ENCODE assay signal across 19 cellular contexts in genomic region chr5:104941030-104941645, GRCh38.
DNase-seq lines count a peak whose midpoint lies in the region; ATAC-seq, FAIRE-seq and TF ChIP-seq lines count a peak whose summit lies in the region.
"Had no signal": no experiment of that assay in that cellular context is flagged by ENCODE, and none has a peak within 500 bp of the region (broad histone marks: within the 10 kb centered on the region; RNA-seq: fewer than 3 reads in every experiment).

No MANE protein-coding gene starts in this region.

- POLR2A ChIA-PET in activated CD8-positive, alpha-beta T cell treated with anti-CD3 and anti-CD28 coated beads for 36 hours (lab: Charles Lee) = no interaction called here
- POLR2A ChIA-PET in activated CD8-positive, alpha-beta T cell treated with anti-CD3 and anti-CD28 coated beads, Interleukin-2, amount 10 ng/mL, durations not matched to agents 7 days and 5 days (lab: Charles Lee) = no interaction called here
- POLR2A ChIA-PET in HEK293 (lab: Yijun Ruan, JAX) (no interaction called here), K562 (lab: Yijun Ruan, JAX) (no interaction called here)

- no peaks in the 10 kb centered on the region for H3K27me3 ChIP-seq in K562 (ENCODE audit: control insufficient read depth in 2 of 2, insufficient read depth in 2 of 2, low read length in 2 of 2)
- H3K27me3 ChIP-seq: BLaER1 treated with 17β-estradiol and CSF1 and Interleukin-3, amounts not matched to agents 10 nM and 100 nM had no signal

- H3K79me2 ChIP-seq in K562 (ENCODE audit: control insufficient read depth, insufficient read depth, low read length) = no peaks in the 10 kb centered on the region

- H3K27ac ChIP-seq in HEK293 (ENCODE audit: extremely low read depth, low read depth, low read length) = no peak overlapping the region
- H3K27ac ChIP-seq in K562 (ENCODE audit: extremely low read depth, low read depth, low read length) = no peak overlapping the region
- H3K27ac ChIP-seq: 22Rv1; A549; BLaER1 treated with 17β-estradiol and CSF1 and Interleukin-3, amounts not matched to agents 10 nM and 100 nM had no signal

- H3K9me3 ChIP-seq in HEK293 (ENCODE audit: control insufficient read depth, insufficient read depth, low read depth, low read length) (no peaks in the 10 kb centered on the region), K562 (replicated peaks; ENCODE audit: control insufficient read depth, insufficient read depth, low read depth, low read length) (no peaks in the 10 kb centered on the region)
- H3K9me3 ChIP-seq: A549; BLaER1 treated with 17β-estradiol and CSF1 and Interleukin-3, amounts not matched to agents 10 nM and 100 nM had no signal

- H3K4me1 ChIP-seq in HEK293 (ENCODE audit: control insufficient read depth, insufficient read depth, low read length) (no peaks in the 10 kb centered on the region), K562 (replicated peaks in 1 of 2; ENCODE audit: control insufficient read depth in 2 of 2, insufficient read depth in 2 of 2, low read length in 2 of 2) (no peaks in the 10 kb centered on the region)
- H3K4me1 ChIP-seq: A549; BLaER1 treated with 17β-estradiol and CSF1 and Interleukin-3, amounts not matched to agents 10 nM and 100 nM had no signal

- H3K36me3 ChIP-seq in HEK293 (ENCODE audit: control insufficient read depth in 2 of 2, insufficient read depth in 1 of 2, low read length in 2 of 2) (no peaks in the 10 kb centered on the region; a peak in 1 of 3 replicates), K562 (ENCODE audit: control insufficient read depth, insufficient read depth, low read length) (no peaks in the 10 kb centered on the region)
- H3K36me3 ChIP-seq: BLaER1 treated with 17β-estradiol and CSF1 and Interleukin-3, amounts not matched to agents 10 nM and 100 nM had no signal

- in situ Hi-C loops in K562 (cut with MboI) = no loop called here

- TF ChIP-seq POLR2A in K562 (conservative IDR thresholded peaks at IDR 0.05) = no peak

- no peak for DNase-seq in activated CD8-positive, alpha-beta T cell treated with anti-CD3 and anti-CD28 coated beads for 36 hours
- no peak for DNase-seq in activated CD8-positive, alpha-beta T cell treated with anti-CD3 and anti-CD28 coated beads, Interleukin-2, amount 10 ng/mL, durations not matched to agents 7 days and 5 days
- DNase-seq in K562 (ENCODE audit: extremely low read depth in 1 of 4, low spot score in 3 of 4) = no peak
- DNase-seq in dermis blood vessel endothelial cell = no peak
- DNase-seq in NCI-H1092 (lab: John Stamatoyannopoulos, UW) = no peak
- no peak for DNase-seq in EL
- DNase-seq: CD4-positive, CD25-positive, alpha-beta regulatory T cell; DMS153; DMS79; GF-D8; GOT3; H7 had no signal

- H3K4me3 ChIP-seq in HEK293 (ENCODE audit: low read depth, low read length) (no peak overlapping the region), K562 (no peak overlapping the region)
- H3K4me3 ChIP-seq: A549; BLaER1 treated with 17β-estradiol and CSF1 and Interleukin-3, amounts not matched to agents 10 nM and 100 nM had no signal

- CTCF ChIA-PET in activated CD8-positive, alpha-beta T cell treated with anti-CD3 and anti-CD28 coated beads for 36 hours (lab: Charles Lee) = no interaction called here
- CTCF ChIA-PET in activated CD8-positive, alpha-beta T cell treated with anti-CD3 and anti-CD28 coated beads, Interleukin-2, amount 10 ng/mL, durations not matched to agents 7 days and 5 days (lab: Charles Lee) = no interaction called here
- CTCF ChIA-PET in HEK293 (lab: Yijun Ruan, JAX) (no interaction called here), K562 (lab: Yijun Ruan, JAX; ENCODE audit: low intra/inter-chr PET ratio) (no interaction called here)

- BruUV-seq in K562 (replicated peaks; lab: Mats Ljungman, UMichigan) = no TSS peak

- no peak for FAIRE-seq in K562 (lab: Jason Lieb, UNC)
- FAIRE-seq: A549, HepG2 had no signal

- intact Hi-C loops in activated CD8-positive, alpha-beta T cell treated with anti-CD3 and anti-CD28 coated beads for 36 hours (cut with micrococcal nuclease) = no loop called here
- intact Hi-C loops in K562 (cut with micrococcal nuclease) = no loop called here

- TF ChIP-seq RAD21 in K562 (CRISPR knock-in tag; conservative IDR thresholded peaks at IDR 0.05 in 1 of 2, IDR thresholded peaks at IDR 0.05 in 1 of 2) = no peak

- H3K27ac Mint-ChIP-seq in activated CD8-positive, alpha-beta T cell treated with anti-CD3 and anti-CD28 coated beads for 36 hours = no peak overlapping the region
- no peak overlapping the region for H3K27ac Mint-ChIP-seq in activated CD8-positive, alpha-beta T cell treated with anti-CD3 and anti-CD28 coated beads, Interleukin-2, amount 10 ng/mL, durations not matched to agents 7 days and 5 days
- H3K27ac Mint-ChIP-seq: CD4-positive, CD25-positive, alpha-beta regulatory T cell; IgD-negative memory B cell had no signal

- H4K20me1 ChIP-seq in K562 (replicated peaks; ENCODE audit: control insufficient read depth, insufficient read depth, low read length) = no peaks in the 10 kb centered on the region
- H4K20me1 ChIP-seq: BLaER1 treated with 17β-estradiol and CSF1 and Interleukin-3, amounts not matched to agents 10 nM and 100 nM had no signal

- H3K9ac ChIP-seq in K562 (ENCODE audit: insufficient read depth in 1 of 2, low read depth in 2 of 2, low read length in 2 of 2) = no peak overlapping the region
- H3K9ac ChIP-seq: BLaER1 treated with 17β-estradiol and CSF1 and Interleukin-3, amounts not matched to agents 10 nM and 100 nM had no signal

- no peak overlapping the region for H3K4me3 Mint-ChIP-seq in activated CD8-positive, alpha-beta T cell treated with anti-CD3 and anti-CD28 coated beads for 36 hours
- H3K4me3 Mint-ChIP-seq in activated CD8-positive, alpha-beta T cell treated with anti-CD3 and anti-CD28 coated beads, Interleukin-2, amount 10 ng/mL, durations not matched to agents 7 days and 5 days = no peak overlapping the region
- H3K4me3 Mint-ChIP-seq: CD4-positive, CD25-positive, alpha-beta regulatory T cell; IgD-negative memory B cell had no signal

- TF ChIP-seq EP300 in K562 (IDR thresholded peaks at IDR 0.05; ENCODE audit: low read length) = no peak

- no peaks in the 10 kb centered on the region for H3K36me3 Mint-ChIP-seq in activated CD8-positive, alpha-beta T cell treated with anti-CD3 and anti-CD28 coated beads for 36 hours (ENCODE audit: low read depth)
- H3K36me3 Mint-ChIP-seq in activated CD8-positive, alpha-beta T cell treated with anti-CD3 and anti-CD28 coated beads, Interleukin-2, amount 10 ng/mL, durations not matched to agents 7 days and 5 days (ENCODE audit: low read depth) = no peaks in the 10 kb centered on the region
- H3K36me3 Mint-ChIP-seq: CD4-positive, CD25-positive, alpha-beta regulatory T cell had no signal

- no peak overlapping the region for H2AFZ ChIP-seq in K562 (ENCODE audit: low read depth, low read length)

- peak; percentile 23 for TF ChIP-seq CTCF in activated CD8-positive, alpha-beta T cell treated with anti-CD3 and anti-CD28 coated beads for 36 hours (IDR thresholded peaks at IDR 0.05)
- no peak for TF ChIP-seq CTCF in HEK293 (tag by site-specific recombination; IDR thresholded peaks at IDR 0.05)
- no peak for TF ChIP-seq CTCF in K562 (IDR thresholded peaks at IDR 0.05 in 2 of 3, conservative IDR thresholded peaks at IDR 0.05 in 1 of 3; ENCODE audit: insufficient read depth in 2 of 3, low read depth in 1 of 3, low read length in 3 of 3)

- H3K4me1 Mint-ChIP-seq in activated CD8-positive, alpha-beta T cell treated with anti-CD3 and anti-CD28 coated beads for 36 hours (ENCODE audit: low read depth) = no peaks in the 10 kb centered on the region
- no peaks in the 10 kb centered on the region for H3K4me1 Mint-ChIP-seq in activated CD8-positive, alpha-beta T cell treated with anti-CD3 and anti-CD28 coated beads, Interleukin-2, amount 10 ng/mL, durations not matched to agents 7 days and 5 days (ENCODE audit: low read depth)
- H3K4me1 Mint-ChIP-seq: CD4-positive, CD25-positive, alpha-beta regulatory T cell; IgD-negative memory B cell had no signal

- H3K9me1 ChIP-seq in K562 (ENCODE audit: control insufficient read depth, insufficient read depth, low read length) = no peaks in the 10 kb centered on the region

- H3K4me2 ChIP-seq in K562 (ENCODE audit: insufficient read depth, low read length) = no peak overlapping the region
- H3K4me2 ChIP-seq: A549; BLaER1 treated with 17β-estradiol and CSF1 and Interleukin-3, amounts not matched to agents 10 nM and 100 nM had no signal

- ATAC-seq in activated CD8-positive, alpha-beta T cell treated with anti-CD3 and anti-CD28 coated beads for 36 hours = no peak
- ATAC-seq in activated CD8-positive, alpha-beta T cell treated with anti-CD3 and anti-CD28 coated beads, Interleukin-2, amount 10 ng/mL, durations not matched to agents 7 days and 5 days = no peak
- ATAC-seq in K562 = no peak
- ATAC-seq: A549, HCT116, HepG2 had no signal

- no peaks in the 10 kb centered on the region for H3K27me3 Mint-ChIP-seq in activated CD8-positive, alpha-beta T cell treated with anti-CD3 and anti-CD28 coated beads for 36 hours
- no peaks in the 10 kb centered on the region for H3K27me3 Mint-ChIP-seq in activated CD8-positive, alpha-beta T cell treated with anti-CD3 and anti-CD28 coated beads, Interleukin-2, amount 10 ng/mL, durations not matched to agents 7 days and 5 days (ENCODE audit: low read depth)
- H3K27me3 Mint-ChIP-seq: CD4-positive, CD25-positive, alpha-beta regulatory T cell; IgD-negative memory B cell had no signal

- 20% methylated on average over 1 of the region's 2 CpGs for WGBS in K562 (ENCODE audit: insufficient coverage, low coverage, missing lambda C conversion rate)

- H3K9me3 Mint-ChIP-seq in activated CD8-positive, alpha-beta T cell treated with anti-CD3 and anti-CD28 coated beads for 36 hours = peaks cover 4% of the 10 kb centered on the region
- no peaks in the 10 kb centered on the region for H3K9me3 Mint-ChIP-seq in activated CD8-positive, alpha-beta T cell treated with anti-CD3 and anti-CD28 coated beads, Interleukin-2, amount 10 ng/mL, durations not matched to agents 7 days and 5 days (ENCODE audit: insufficient read depth)

TF ChIP-seq in HEK293, 187 proteins besides CTCF, POLR2A, EP300 and RAD21:
- TF ChIP-seq ZNF366 (tag by site-specific recombination; conservative IDR thresholded peaks at IDR 0.05) (peak; percentile 80), ZNF394 (tag by site-specific recombination; IDR thresholded peaks at IDR 0.05; ENCODE audit: borderline replicate concordance) (no peak), PRDM1 (tag by site-specific recombination; IDR thresholded peaks at IDR 0.05) (0 out of 2 replicates have a peak, but pooled peaks have one; percentile 6), ZNF239 (tag by site-specific recombination; IDR thresholded peaks at IDR 0.05) (no peak), ZNF426 (tag by site-specific recombination; IDR thresholded peaks at IDR 0.05) (no peak)
